ENCODE assay signal across 7 cellular contexts in genomic region chr21:8257083-8257799, GRCh38.
A peak's percentile ranks its signal among the peaks of the same experiment; 100 is the strongest.
DNase-seq lines count a peak whose midpoint lies in the region; ATAC-seq and TF ChIP-seq lines count a peak whose summit lies in the region.
"Not testable (repeated sequence)": the region's sequence is repeated elsewhere in the genome, so short reads cannot be mapped to it uniquely, and the experiment has no call there.

No MANE protein-coding gene starts in this region.

- intact Hi-C loops in IMR-90 (cut with micrococcal nuclease); activated CD4-positive, alpha-beta T cell treated with anti-CD3 and anti-CD28 coated beads for 36 hours (cut with DNase I, micrococcal nuclease): not testable (repeated sequence)

- not testable (repeated sequence) for H2BK15ac ChIP-seq in IMR-90 (ENCODE audit: low read depth, low read length)

- POLR2A ChIA-PET in IMR-90 (lab: Charles Lee; ENCODE audit: unreplicated experiment); activated CD4-positive, alpha-beta T cell treated with anti-CD3 and anti-CD28 coated beads for 36 hours (lab: Charles Lee): not testable (repeated sequence)

- H3K18ac ChIP-seq in IMR-90 (ENCODE audit: low read depth, low read length), result not testable (repeated sequence)

- not testable (repeated sequence) for H2AK9ac ChIP-seq in IMR-90 (replicated peaks; ENCODE audit: low read depth, low read length, poor library complexity)

- H2AFZ ChIP-seq in IMR-90 (replicated peaks; ENCODE audit: low read length, poor library complexity), result not testable (repeated sequence)

- H3K36me3 ChIP-seq in IMR-90 (ENCODE audit: control insufficient read depth, insufficient read depth, low read length); right atrium auricular region: not testable (repeated sequence)

- not testable (repeated sequence) for H3K36me3 Mint-ChIP-seq in activated CD4-positive, alpha-beta T cell treated with anti-CD3 and anti-CD28 coated beads for 36 hours (ENCODE audit: low read depth); neural crest cell (ENCODE audit: low read depth)

- not testable (repeated sequence) for H4K8ac ChIP-seq in IMR-90 (ENCODE audit: low read depth in 2 of 2, low read length in 2 of 2)

- H3K27ac ChIP-seq in IMR-90 (ENCODE audit: insufficient read depth, low read length); right atrium auricular region: not testable (repeated sequence)

- H3K4me1 ChIP-seq in IMR-90 (ENCODE audit: control insufficient read depth, insufficient read depth, low read length); right atrium auricular region: not testable (repeated sequence)

- not testable (repeated sequence) for H3K4me2 ChIP-seq in IMR-90 (ENCODE audit: low read depth, low read length)

- not testable (repeated sequence) for TF ChIP-seq RAD21 in IMR-90 (IDR thresholded peaks at IDR 0.05; ENCODE audit: low read length)

- not testable (repeated sequence) for H3K4me3 ChIP-seq in IMR-90 (ENCODE audit: insufficient read depth, low read depth, low read length); right atrium auricular region

- not testable (repeated sequence) for ATAC-seq in IMR-90 (ENCODE audit: low read depth); activated CD4-positive, alpha-beta T cell treated with anti-CD3 and anti-CD28 coated beads for 36 hours

- H3K9me3 ChIP-seq in IMR-90 (ENCODE audit: control insufficient read depth, insufficient read depth, low read length); right atrium auricular region: not testable (repeated sequence)

- not testable (repeated sequence) for H3K23ac ChIP-seq in IMR-90 (ENCODE audit: low read depth, low read length)

- H2BK5ac ChIP-seq in IMR-90 (ENCODE audit: low read depth, low read length, poor library complexity, severe bottlenecking), result not testable (repeated sequence)

- TF ChIP-seq CTCF in IMR-90 (conservative IDR thresholded peaks at IDR 0.05; ENCODE audit: low read depth, low read length); right atrium auricular region (IDR thresholded peaks at IDR 0.05); neural crest cell (conservative IDR thresholded peaks at IDR 0.05): not testable (repeated sequence)

- in situ Hi-C loops in IMR-90 (cut with MboI; ENCODE audit: low sequenced_read_pairs), result not testable (repeated sequence)

- no CpG with 5 or more reads among the region's 143 CpGs for WGBS in IMR-90 (ENCODE audit: extremely low coverage in 2 of 2, insufficient read length in 1 of 2), 2 experiments

- not testable (repeated sequence) for H2BK120ac ChIP-seq in IMR-90 (ENCODE audit: low read depth, low read length)

- not testable (repeated sequence) for H3K9me3 Mint-ChIP-seq in activated CD4-positive, alpha-beta T cell treated with anti-CD3 and anti-CD28 coated beads for 36 hours (ENCODE audit: low read depth); neural crest cell

- H3K27me3 Mint-ChIP-seq in activated CD4-positive, alpha-beta T cell treated with anti-CD3 and anti-CD28 coated beads for 36 hours; neural crest cell (ENCODE audit: low read depth): not testable (repeated sequence)

- H4K91ac ChIP-seq in IMR-90 (ENCODE audit: insufficient read depth, low read depth, low read length), result not testable (repeated sequence)

- not testable (repeated sequence) for H3K4ac ChIP-seq in IMR-90 (ENCODE audit: low read depth, low read length)

- dilution Hi-C loops in IMR-90 (cut with HindIII; ENCODE audit: low sequenced_read_pairs, unreplicated experiment), result not testable (repeated sequence)

- H3K79me1 ChIP-seq in IMR-90 (ENCODE audit: low read depth in 1 of 2, low read length in 2 of 2), result not testable (repeated sequence)

- not testable (repeated sequence) for H3K27me3 ChIP-seq in IMR-90 (ENCODE audit: control insufficient read depth, insufficient read depth, low read length); right atrium auricular region

- CTCF ChIA-PET in IMR-90 (lab: Yijun Ruan, JAX); activated CD4-positive, alpha-beta T cell treated with anti-CD3 and anti-CD28 coated beads for 36 hours (lab: Charles Lee): not testable (repeated sequence)

- not testable (repeated sequence) for H3K4me3 Mint-ChIP-seq in activated CD4-positive, alpha-beta T cell treated with anti-CD3 and anti-CD28 coated beads for 36 hours; neural crest cell

- not testable (repeated sequence) for H3K4me1 Mint-ChIP-seq in activated CD4-positive, alpha-beta T cell treated with anti-CD3 and anti-CD28 coated beads for 36 hours; neural crest cell

- H3K14ac ChIP-seq in IMR-90 (replicated peaks; ENCODE audit: low read depth, low read length), result not testable (repeated sequence)

- H4K20me1 ChIP-seq in IMR-90 (ENCODE audit: insufficient read depth, low read length), result not testable (repeated sequence)

- TF ChIP-seq POLR2A in IMR-90 (IDR thresholded peaks at IDR 0.05; ENCODE audit: low read depth, low read length), result not testable (repeated sequence)

- not testable (repeated sequence) for H2BK20ac ChIP-seq in IMR-90 (ENCODE audit: low read depth, low read length)

- not testable (repeated sequence) for H3K9me1 ChIP-seq in IMR-90 (ENCODE audit: insufficient read depth, low read length)

- H2AK5ac ChIP-seq in IMR-90 (ENCODE audit: low read depth, low read length), result not testable (repeated sequence)

- H3K56ac ChIP-seq in IMR-90 (ENCODE audit: extremely low read depth, insufficient read depth, low read length), result not testable (repeated sequence)

- not testable (repeated sequence) for BruUV-seq in IMR-90 (replicated peaks; lab: Mats Ljungman, UMichigan)

- H3K27ac Mint-ChIP-seq in activated CD4-positive, alpha-beta T cell treated with anti-CD3 and anti-CD28 coated beads for 36 hours; neural crest cell (ENCODE audit: unreplicated experiment): not testable (repeated sequence)

- DNase-seq in IMR-90, result peak; percentile 9
- DNase-seq in activated CD4-positive, alpha-beta T cell treated with anti-CD3 and anti-CD28 coated beads for 36 hours, result peak; percentile 57
- peak; percentile 47 for DNase-seq in activated T-cell treated with anti-CD3 and anti-CD28 coated beads, Interleukin-2, amount 50 U/mL, for 1 hour
- DNase-seq in amniotic epithelial cell (ENCODE audit: low read depth), result peak; percentile 46
- DNase-seq in right atrium auricular region (ENCODE audit: low spot score), result peak; percentile 5
- DNase-seq in neural crest cell (ENCODE audit: low read depth, low spot score), result peak; percentile 36
- peak; percentile 10 to 12 for DNase-seq in stimulated activated CD4-positive, alpha-beta T cell treated with anti-CD3 and anti-CD28 coated beads, Interleukin-4, amount 100 ng/mL, for 4 hours

- not testable (repeated sequence) for H3K9ac ChIP-seq in IMR-90 (ENCODE audit: low read depth, low read length)

- H4K5ac ChIP-seq in IMR-90 (ENCODE audit: low read depth, low read length), result not testable (repeated sequence)

Comparison
In these comparisons a context has a peak if more than half of its experiments do, and no peak if none do; other contexts are left out.
1. DNase-seq: peak in every context shown above with its lines; median percentile 57 in activated CD4-positive, alpha-beta T cell treated with anti-CD3 and anti-CD28 coated beads for 36 hours; 47 in activated T-cell treated with anti-CD3 and anti-CD28 coated beads, Interleukin-2, amount 50 U/mL, for 1 hour; 46 in amniotic epithelial cell; 36 in neural crest cell; 11 in stimulated activated CD4-positive, alpha-beta T cell treated with anti-CD3 and anti-CD28 coated beads, Interleukin-4, amount 100 ng/mL, for 4 hours; 9 in IMR-90; 5 in right atrium auricular region.